Comparison of ENCODE assay signal across 12 cellular contexts in the genomic region with DNA sequence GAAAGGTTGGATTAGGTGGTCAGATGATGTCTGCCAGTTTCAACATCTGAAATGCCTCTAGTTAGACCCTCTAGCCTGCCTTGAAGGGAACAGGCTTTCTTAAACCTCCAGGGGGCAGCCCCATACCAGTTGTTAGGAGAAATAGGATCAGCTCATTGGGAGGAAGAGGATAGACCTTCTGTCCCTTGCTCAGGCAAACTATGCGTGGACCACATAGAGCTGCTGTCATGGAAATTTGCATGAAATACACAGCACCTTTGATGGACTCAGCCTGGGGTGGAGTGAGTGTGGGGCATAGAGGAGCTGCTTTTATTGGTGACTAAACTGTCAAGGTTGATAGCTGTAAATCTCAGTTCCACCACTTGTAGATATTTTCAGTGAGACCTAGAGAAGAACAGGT. TPM values are rescaled to one million over a fixed set of nuclear protein-coding genes. Genes with fewer than 3 reads are reported as not detected.
DNase-seq lines count a peak whose midpoint lies in the region; ATAC-seq, FAIRE-seq and TF ChIP-seq lines count a peak whose summit lies in the region.
"Had no signal": no experiment of that assay in that cellular context is flagged by ENCODE, and none has a peak within 500 bp of the region (broad histone marks: within the 10 kb centered on the region; RNA-seq: fewer than 3 reads in every experiment).

No MANE protein-coding gene starts in this region.

- H3K9ac ChIP-seq in GM12878 (ENCODE audit: control insufficient read depth, insufficient read depth, low read length), result no peak overlapping the region

- RAD21 ChIA-PET in GM12878 (lab: Charles Lee; ENCODE audit: unreplicated experiment), result interaction anchor here (2.3 kb wide), 1 partner anchor 785 kb away, joined by 12 read pairs; no protein-coding TSS in a partner anchor

- H3K4me3 ChIP-seq in GM12878 (no peak overlapping the region), right lobe of liver (no peak overlapping the region)
- H3K4me3 ChIP-seq: pancreas, suprapubic skin had no signal

- CTCF ChIA-PET in GM12878 (lab: Yijun Ruan, JAX), result interaction anchor here (0.7 to 1.4 kb wide), 4 partner anchors 24 to 1144 kb away, joined by 3 to 6 read pairs (median 4); no protein-coding TSS in a partner anchor

- 46% methylated on average over 1 of the region's 1 CpG for WGBS in GM12878 (ENCODE audit: insufficient coverage, insufficient replicate concordance, low lambda C conversion rate, missing lambda C conversion rate)
- 0% methylated on average over 1 of the region's 1 CpG for WGBS in right lobe of liver (ENCODE audit: insufficient coverage, low coverage, low lambda C conversion rate, missing lambda C conversion rate)

- ATAC-seq in GM12878 (no peak), right lobe of liver (no peak), HG02759 (IDR thresholded peaks at IDR 0.05; ENCODE audit: unreplicated experiment) (no peak), GM18909 (IDR thresholded peaks at IDR 0.05; ENCODE audit: poor library complexity, unreplicated experiment) (no peak), GM21423 (IDR thresholded peaks at IDR 0.05; ENCODE audit: unreplicated experiment) (no peak)
- ATAC-seq: effector memory CD8-positive, alpha-beta T cell; pancreas had no signal

- TF ChIP-seq CTCF in GM12878 (IDR thresholded peaks at IDR 0.05 in 2 of 3, conservative IDR thresholded peaks at IDR 0.05 in 1 of 3; ENCODE audit: control insufficient read depth in 2 of 3, extremely low read depth in 1 of 3, insufficient read depth in 1 of 3, low read depth in 3 of 3, low read length in 3 of 3) (peak; percentile 2 to 17 (median 13); a peak in 2 of 6 replicates), right lobe of liver (IDR thresholded peaks at IDR 0.05) (peak; percentile 7 to 26 (median 19))

- TF ChIP-seq RAD21 in GM12878 (IDR thresholded peaks at IDR 0.05; ENCODE audit: insufficient read depth, low read depth, low read length), result peak; percentile 46

- H2AFZ ChIP-seq in GM12878 (ENCODE audit: control insufficient read depth, low read depth, low read length), result no peak overlapping the region

- in situ Hi-C loops in GM12878 (cut with MboI), result no loop called here

- TF ChIP-seq POLR2A in GM12878 (IDR thresholded peaks at IDR 0.05; ENCODE audit: low read depth, low read length), result no peak
- TF ChIP-seq POLR2A in right lobe of liver (IDR thresholded peaks at IDR 0.05), result no peak

- SMC1A ChIA-PET in GM12878 (lab: Charles Lee; ENCODE audit: uncharacterized antibody, unreplicated experiment), result interaction anchor here (0.7 to 0.9 kb wide), 3 partner anchors 57 to 786 kb away, joined by 3 to 5 read pairs (median 3); no protein-coding TSS in a partner anchor

- POLR2A ChIA-PET in GM12878 (lab: Charles Lee), result no interaction called here

- H3K36me3 ChIP-seq in GM12878 (ENCODE audit: control insufficient read depth in 2 of 2, insufficient read depth in 2 of 2, low read length in 1 of 2) (no peaks in the 10 kb centered on the region), right lobe of liver (no peaks in the 10 kb centered on the region)
- H3K36me3 ChIP-seq: pancreas, suprapubic skin had no signal

- H4K20me1 ChIP-seq in GM12878 (ENCODE audit: control insufficient read depth, insufficient read depth), result no peaks in the 10 kb centered on the region

- intact Hi-C loops in GM12878 (cut with micrococcal nuclease; ENCODE audit: unreplicated experiment), result no loop called here
- intact Hi-C loops in right lobe of liver (cut with DNase I), result no loop called here

- DNase-seq in COLO668 (lab: John Stamatoyannopoulos, UW; ENCODE audit: unreplicated experiment) (peak; percentile 23), HK-2 (ENCODE audit: unreplicated experiment) (peak; percentile 14), GM12878 (ENCODE audit: low read depth, low spot score) (no peak), right lobe of liver (no peak)
- no peak for DNase-seq in activated effector memory CD4-positive, alpha-beta T cell treated with Interleukin-2 at 50 U/mL for 16 hours
- DNase-seq: activated CD4-positive, alpha-beta T cell treated with anti-CD3 and anti-CD28 coated beads, Interleukin-2, amount 50 U/mL, for 4 hours; effector memory CD8-positive, alpha-beta T cell; pancreas had no signal

- H3K4me1 ChIP-seq in GM12878 (ENCODE audit: control insufficient read depth, insufficient read depth, low read length) (no peaks in the 10 kb centered on the region), right lobe of liver (no peaks in the 10 kb centered on the region)
- H3K4me1 ChIP-seq: pancreas, suprapubic skin had no signal

- H3K9me3 ChIP-seq in GM12878 (replicated peaks; ENCODE audit: control insufficient read depth, insufficient read depth, low read length) (no peaks in the 10 kb centered on the region), right lobe of liver (no peaks in the 10 kb centered on the region)
- H3K9me3 ChIP-seq: pancreas, suprapubic skin had no signal

- H3K79me2 ChIP-seq in GM12878 (ENCODE audit: control insufficient read depth, insufficient read depth, low read length), result no peaks in the 10 kb centered on the region

- no peak overlapping the region for H3K4me2 ChIP-seq in GM12878 (ENCODE audit: control insufficient read depth, insufficient read depth)

- TF ChIP-seq EP300 in GM12878 (IDR thresholded peaks at IDR 0.05; ENCODE audit: borderline replicate concordance in 1 of 2, control insufficient read depth in 1 of 2, low read depth in 2 of 2, low read length in 2 of 2), result no peak

- H3K27ac ChIP-seq in GM12878 (ENCODE audit: control insufficient read depth, insufficient read depth) (no peak overlapping the region), right lobe of liver (no peak overlapping the region)
- H3K27ac ChIP-seq: pancreas, suprapubic skin had no signal

- FAIRE-seq in GM12878 (lab: Jason Lieb, UNC), result no peak
- FAIRE-seq: pancreas had no signal

- BruUV-seq in GM12878 (replicated peaks; lab: Mats Ljungman, UMichigan), result no TSS peak

- H3K27me3 ChIP-seq in GM12878 (replicated peaks in 1 of 2; ENCODE audit: control insufficient read depth in 2 of 2, insufficient read depth in 2 of 2, low read length in 1 of 2), result no peaks in the 10 kb centered on the region
- H3K27me3 ChIP-seq in right lobe of liver, result no peaks in the 10 kb centered on the region
- H3K27me3 ChIP-seq: pancreas, suprapubic skin had no signal

TF ChIP-seq in GM12878, 131 proteins besides CTCF, POLR2A, EP300 and RAD21 (continues in another document):
- no peak for TF ChIP-seq CBFB (IDR thresholded peaks at IDR 0.05; ENCODE audit: low read depth)
- TF ChIP-seq SP1 (IDR thresholded peaks at IDR 0.05; ENCODE audit: low read depth, low read length), result no peak
- TF ChIP-seq MXI1 (IDR thresholded peaks at IDR 0.05; ENCODE audit: low read depth, low read length), result no peak
- no peak for TF ChIP-seq NR2C1 (IDR thresholded peaks at IDR 0.05)
- no peak for TF ChIP-seq KAT2A (conservative IDR thresholded peaks at IDR 0.05; ENCODE audit: control insufficient read depth, low read depth, low read length)
- TF ChIP-seq NR2F1 (conservative IDR thresholded peaks at IDR 0.05), result no peak
- no peak for TF ChIP-seq MTA3 (IDR thresholded peaks at IDR 0.05; ENCODE audit: borderline replicate concordance, low read length)
- TF ChIP-seq TCF12 (IDR thresholded peaks at IDR 0.05; ENCODE audit: low read depth, low read length), result no peak
- no peak for TF ChIP-seq RAD51 (IDR thresholded peaks at IDR 0.05)
- TF ChIP-seq MTA2 (IDR thresholded peaks at IDR 0.05; ENCODE audit: low read depth), result no peak
- no peak for TF ChIP-seq STAT1 (conservative IDR thresholded peaks at IDR 0.05)
- no peak for TF ChIP-seq PML (IDR thresholded peaks at IDR 0.05; ENCODE audit: low read length)
- no peak for TF ChIP-seq SIN3A (IDR thresholded peaks at IDR 0.05; ENCODE audit: low read depth, low read length)
- no peak for TF ChIP-seq POU2F2 (IDR thresholded peaks at IDR 0.05; ENCODE audit: borderline replicate concordance, low read depth, low read length)
- no peak for TF ChIP-seq SRF (IDR thresholded peaks at IDR 0.05; ENCODE audit: low read depth in 2 of 2, low read length in 2 of 2)

RNA-seq across cellular contexts. Expression of gene SPAG17, which starts 38.4 kb away (rescaled TPM):
- not detected in 2 replicates for total RNA-seq in GM12878 (2013; cell fraction: nucleolus; rRNA removed)
- not detected in 2 replicates for total RNA-seq in GM12878 (2014; rRNA removed)
- total RNA-seq in GM12878 (2014; rRNA removed; fragmentation: Illumina TruSeq; extraction: Trizol), result not detected in 2 replicates
- total RNA-seq in GM12878 (2021), result not detected in 2 replicates
- not detected for polyA plus RNA-seq in GM12878 (2011; ENCODE audit: low read depth)
- 0.16 TPM in 1 of 2 replicates, not detected in the other for polyA plus RNA-seq in GM12878 (2011; rRNA removed)
- not detected in 2 replicates for polyA plus RNA-seq in GM12878 (2011; cell fraction: cytosol; rRNA removed)
- polyA plus RNA-seq in GM12878 (2011; cell fraction: nucleus; rRNA removed), result 0.12 TPM in 1 of 2 replicates, not detected in the other
- polyA plus RNA-seq in GM12878 (2012), result not detected in 2 replicates
- not detected in 2 replicates for polyA plus RNA-seq in GM12878 (2014; fragmentation: Illumina TruSeq; extraction: Trizol)
- polyA plus RNA-seq in GM12878 (2014; fragmentation: Nextera tagmentation; extraction: Ambion mirVana), result under 1 TPM; 0.02 to 0.03 TPM
- not detected in 2 replicates for polyA plus RNA-seq in GM12878 (2014; rRNA removed)
- polyA plus RNA-seq in GM12878 (2016; fragmentation: Nextera tagmentation; extraction: Ambion mirVana), result under 1 TPM in 1 of 2 experiments, not detected in 1; 0.16 TPM
- polyA minus RNA-seq in GM12878 (2011; rRNA and poly(A)+ RNA removed), result not detected in 2 replicates
- not detected in 2 replicates for polyA minus RNA-seq in GM12878 (2011; cell fraction: cytosol; rRNA and poly(A)+ RNA removed)
- polyA minus RNA-seq in GM12878 (2011; cell fraction: nucleus; rRNA and poly(A)+ RNA removed), result not detected in 2 replicates
- under 1 TPM in 1 of 6 experiments, not detected in 5; 0.18 TPM for total RNA-seq in right lobe of liver

Comparison
In these comparisons a context has a peak if more than half of its experiments do, and no peak if none do; other contexts are left out.
1. DNase-seq: peak in COLO668 (single experiment) and HK-2 (single experiment); none in GM12878 (single experiment), right lobe of liver (0 of 3) and activated effector memory CD4-positive, alpha-beta T cell treated with Interleukin-2 at 50 U/mL for 16 hours (single experiment).